Comparison of ENCODE assay signal across 18 cellular contexts in the genomic region with DNA sequence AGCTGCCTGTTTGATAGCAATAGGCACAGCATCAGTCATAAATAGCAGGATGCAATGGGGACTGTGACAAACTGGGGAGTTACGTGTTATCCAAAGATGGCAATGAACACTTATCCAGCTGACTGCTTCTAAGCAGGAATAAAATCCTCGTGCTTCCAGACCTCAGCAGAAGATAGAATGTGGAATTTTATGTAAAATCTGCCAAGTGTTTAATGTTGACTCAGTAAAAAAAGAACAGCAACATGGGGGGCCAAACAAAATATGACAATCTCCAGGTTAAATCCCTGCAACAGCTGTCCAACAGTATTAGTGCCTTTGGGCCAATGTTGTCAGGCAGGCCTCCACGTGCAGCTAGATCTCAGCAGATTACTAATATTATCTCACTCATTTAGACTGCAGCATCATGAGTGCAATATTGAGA.
DNase-seq lines count a peak whose midpoint lies in the region; TF ChIP-seq lines count a peak whose summit lies in the region.
"Had no signal": no experiment of that assay in that cellular context is flagged by ENCODE, and none has a peak within 500 bp of the region (broad histone marks: within the 10 kb centered on the region; RNA-seq: fewer than 3 reads in every experiment).

No MANE protein-coding gene starts in this region.

- 45% methylated on average over 3 of the region's 3 CpGs for WGBS in esophagus squamous epithelium, 2 donors

- POLR2A ChIA-PET in OCI-LY7 (lab: Charles Lee): no interaction called here

- intact Hi-C loops in esophagus squamous epithelium (cut with DNase I) (no loop called here), tibial artery (cut with DNase I; ENCODE audit: low total_unique reads) (no loop called here), OCI-LY7 (cut with micrococcal nuclease; ENCODE audit: unreplicated experiment) (no loop called here)

- H4K20me1 ChIP-seq in OCI-LY7 (ENCODE audit: insufficient read depth, low read length): no peaks in the 10 kb centered on the region

- H3K4me1 ChIP-seq in esophagus squamous epithelium: peaks cover 0 to 11% (median 0%) of the 10 kb centered on the region in 3 donors
- H3K4me1 ChIP-seq in muscle layer of duodenum (ENCODE audit: control insufficient read depth in 1 of 2, insufficient read depth in 2 of 2, low read length in 2 of 2): peaks cover 0 to 16% of the 10 kb centered on the region in 2 donors
- peaks cover 0 to 27% (median 15%) of the 10 kb centered on the region in 4 donors for H3K4me1 ChIP-seq in tibial artery
- H3K4me1 ChIP-seq in OCI-LY7 (ENCODE audit: insufficient read depth, low read length, poor library complexity, severe bottlenecking): no peaks in the 10 kb centered on the region

- no peak for TF ChIP-seq POLR2A in esophagus squamous epithelium (IDR thresholded peaks at IDR 0.05)

- H3K27ac ChIP-seq in esophagus squamous epithelium: peak overlapping the region in 3 of 4 donors; percentile 18 to 63 (median 43)
- peak overlapping the region; percentile 28 for H3K27ac ChIP-seq in muscle layer of duodenum (ENCODE audit: low read length)
- peak overlapping the region; percentile 65 to 68 for H3K27ac ChIP-seq in tibial artery
- H3K27ac ChIP-seq in OCI-LY7 (ENCODE audit: low read depth, low read length, poor library complexity, severe bottlenecking): no peak overlapping the region
- H3K27ac ChIP-seq: epithelial cell of prostate, HL-60 had no signal

- no peaks in the 10 kb centered on the region for H3K9me2 ChIP-seq in OCI-LY7 (ENCODE audit: insufficient read depth, low read length)

- H2AFZ ChIP-seq in OCI-LY7 (ENCODE audit: low read length): no peak overlapping the region

- no peaks in the 10 kb centered on the region for H3K36me3 ChIP-seq in esophagus squamous epithelium
- peaks cover 0 to 6% of the 10 kb centered on the region in 2 donors for H3K36me3 ChIP-seq in muscle layer of duodenum (ENCODE audit: control insufficient read depth in 1 of 2, insufficient read depth in 2 of 2, low read length in 2 of 2)
- no peaks in the 10 kb centered on the region for H3K36me3 ChIP-seq in tibial artery
- H3K36me3 ChIP-seq in OCI-LY7 (ENCODE audit: insufficient read depth, low read length): no peaks in the 10 kb centered on the region

- DNase-seq in NCI-H524 (lab: John Stamatoyannopoulos, UW) (peak; percentile 38 to 77), esophagus squamous epithelium (lab: John Stamatoyannopoulos, UW) (no peak), tibial artery (no peak), cortex of kidney (lab: John Stamatoyannopoulos, UW) (no peak), OCI-LY7 (ENCODE audit: low spot score) (no peak), NCI-H1436 (lab: John Stamatoyannopoulos, UW) (no peak), NCI-H2196 treated with DMSO at 0.1 percent for 48 hours (lab: John Stamatoyannopoulos, UW; ENCODE audit: unreplicated experiment) (no peak)
- DNase-seq: activated CD4-positive, alpha-beta T cell treated with anti-CD3 and anti-CD28 coated beads for 4 hours; activated CD8-positive, alpha-beta memory T cell treated with anti-CD3 and anti-CD28 coated beads, Interleukin-2, amount 50 U/mL, for 48 hours; GF-D8; glutamatergic neuron; NCI-H1930; NCI-H526; substantia nigra had no signal

- H3K4me2 ChIP-seq in OCI-LY7 (ENCODE audit: low read length): no peak overlapping the region

- BruUV-seq in OCI-LY7 (replicated peaks; lab: Mats Ljungman, UMichigan): no TSS peak

- no peak for TF ChIP-seq CTCF in esophagus squamous epithelium (IDR thresholded peaks at IDR 0.05)
- TF ChIP-seq CTCF in tibial artery (IDR thresholded peaks at IDR 0.05): no peak
- no peak for TF ChIP-seq CTCF in OCI-LY7 (conservative IDR thresholded peaks at IDR 0.05; ENCODE audit: low read length)

- H3K79me2 ChIP-seq in OCI-LY7 (ENCODE audit: insufficient read depth, low read depth, low read length): no peaks in the 10 kb centered on the region

- CTCF ChIA-PET in OCI-LY7 (lab: Charles Lee; ENCODE audit: unreplicated experiment): no interaction called here

- H3K27me3 ChIP-seq in esophagus squamous epithelium: no peaks in the 10 kb centered on the region
- H3K27me3 ChIP-seq in muscle layer of duodenum (ENCODE audit: low read depth, low read length): no peaks in the 10 kb centered on the region
- H3K27me3 ChIP-seq in tibial artery: no peaks in the 10 kb centered on the region

- no peak overlapping the region for H3K4me3 ChIP-seq in esophagus squamous epithelium
- H3K4me3 ChIP-seq in muscle layer of duodenum (ENCODE audit: low read depth in 1 of 2, low read length in 2 of 2): no peak overlapping the region
- H3K4me3 ChIP-seq in tibial artery: no peak overlapping the region
- H3K4me3 ChIP-seq in OCI-LY7 (ENCODE audit: low read depth, low read length, poor library complexity, severe bottlenecking): no peak overlapping the region
- H3K4me3 ChIP-seq: lung had no signal

- H3K9me3 ChIP-seq in esophagus squamous epithelium (no peaks in the 10 kb centered on the region), muscle layer of duodenum (ENCODE audit: control insufficient read depth in 1 of 2, low read length in 2 of 2) (no peaks in the 10 kb centered on the region), tibial artery (no peaks in the 10 kb centered on the region), OCI-LY7 (ENCODE audit: low read length) (no peaks in the 10 kb centered on the region)

Comparison
In these comparisons a context has a peak if more than half of its experiments do, and no peak if none do; other contexts are left out.
1. DNase-seq: peak in NCI-H524 (2 of 2); none in esophagus squamous epithelium (single experiment), tibial artery (0 of 2), cortex of kidney (single experiment), OCI-LY7 (single experiment), NCI-H1436 (single experiment) and NCI-H2196 treated with DMSO at 0.1 percent for 48 hours (single experiment).